ENCODE assay signal across 8 cellular contexts in the genomic region with DNA sequence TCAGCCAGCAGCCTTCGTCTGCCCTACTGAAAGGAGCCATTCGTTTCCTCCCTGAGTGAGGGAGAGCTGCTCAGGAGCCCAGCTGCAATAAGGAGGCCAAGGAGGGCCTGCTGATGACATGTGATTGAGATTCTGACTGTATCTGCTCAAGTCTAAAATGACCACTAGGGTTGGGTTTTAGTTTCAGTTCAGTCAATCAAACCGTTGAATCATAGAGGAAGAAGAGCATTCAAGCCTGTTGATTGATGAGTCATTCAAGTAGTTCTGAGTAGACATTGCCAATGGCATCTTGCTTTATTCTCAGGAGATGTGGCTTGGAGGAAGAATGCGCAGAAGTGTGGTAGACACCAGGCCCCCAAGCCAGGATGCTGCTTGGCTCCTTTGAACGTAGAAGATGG. TPM values are rescaled to one million over a fixed set of nuclear protein-coding genes. Genes with fewer than 3 reads are reported as not detected.
A peak's percentile ranks its signal among the peaks of the same experiment; 100 is the strongest.
DNase-seq lines count a peak whose midpoint lies in the region; ATAC-seq and TF ChIP-seq lines count a peak whose summit lies in the region.

No MANE protein-coding gene starts in this region.

- H3K36me3 Mint-ChIP-seq in chondrocyte (ENCODE audit: low read depth), result no peaks in the 10 kb centered on the region

- no peaks in the 10 kb centered on the region for H3K4me1 Mint-ChIP-seq in chondrocyte (ENCODE audit: low read depth)

- intact Hi-C loops in Right ventricle myocardium inferior (cut with DNase I), result no loop called here

- no peak overlapping the region for H3K4me3 Mint-ChIP-seq in chondrocyte (ENCODE audit: unreplicated experiment)

- H3K27ac Mint-ChIP-seq in chondrocyte (ENCODE audit: unreplicated experiment), result no peak overlapping the region

- TF ChIP-seq CTCF in GM10266 (IDR thresholded peaks at IDR 0.05; ENCODE audit: control insufficient read depth, insufficient read depth, low read depth, missing control alignments) (no peak), chondrocyte (IDR thresholded peaks at IDR 0.05) (peak; percentile 38)

- ATAC-seq in GM21360 (IDR thresholded peaks at IDR 0.05; ENCODE audit: unreplicated experiment) (peak; percentile 84), HG03575 (IDR thresholded peaks at IDR 0.05; ENCODE audit: extremely low read depth, insufficient number of reproducible peaks, low FRiP score, unreplicated experiment) (peak; percentile 77), Right ventricle myocardium inferior (no peak)

- H3K27me3 Mint-ChIP-seq in chondrocyte (ENCODE audit: low read depth), result no peaks in the 10 kb centered on the region

- DNase-seq in GM10266 (ENCODE audit: extremely low spot score) (peak; percentile 49), chondrocyte (ENCODE audit: low spot score) (no peak), SHP77 (lab: John Stamatoyannopoulos, UW) (no peak), NCI-H2081 treated with DMSO at 0.1 percent for 48 hours (lab: John Stamatoyannopoulos, UW) (no peak), NCI-H446 (lab: John Stamatoyannopoulos, UW) (no peak), Right ventricle myocardium inferior (ENCODE audit: missing footprints) (no peak)

- H3K9me3 Mint-ChIP-seq in chondrocyte (ENCODE audit: low read depth), result no peaks in the 10 kb centered on the region

RNA-seq across cellular contexts. Expression of gene BCL2L11, which starts 19.9 kb away (rescaled TPM):
- total RNA-seq in chondrocyte, result 10.8 to 19.2 TPM (median 11.4 TPM) in 3 replicates
- 9.1 TPM for total RNA-seq in Right ventricle myocardium inferior
